In genomic region chr9:136218271-136218670, GRCh38 we compare ENCODE assay signal across 39 cellular contexts. TPM values are rescaled to one million over a fixed set of nuclear protein-coding genes. Genes with fewer than 3 reads are reported as not detected.
"Had no signal": no experiment of that assay in that cellular context is flagged by ENCODE, and none has a peak within 500 bp of the region (broad histone marks: within the 10 kb centered on the region; RNA-seq: fewer than 3 reads in every experiment).

No MANE protein-coding gene starts in this region.

- H3K4me3 ChIP-seq: adrenal gland, ascending aorta, breast epithelium, cardiac muscle cell, colonic mucosa, esophagus squamous epithelium had no signal

- H3K4me3 Mint-ChIP-seq: activated CD4-positive, alpha-beta T cell treated with anti-CD3 and anti-CD28 coated beads, Interleukin-2, amount 10 ng/mL, durations not matched to agents 7 days and 5 days; activated CD8-positive, alpha-beta T cell treated with anti-CD3 and anti-CD28 coated beads for 36 hours; activated naive CD4-positive, alpha-beta T cell treated with anti-CD3 and anti-CD28 coated beads for 36 hours; activated naive CD4-positive, alpha-beta T cell treated with anti-CD3 and anti-CD28 coated beads, Interleukin-2, amount 50 U/mL, for 24 hours; activated naive CD8-positive, alpha-beta T cell treated with anti-CD3 and anti-CD28 coated beads for 36 hours; activated naive CD8-positive, alpha-beta T cell treated with anti-CD3 and anti-CD28 coated beads, Interleukin-2, amount 50 U/mL, for 24 hours; activated T-helper 1 cell treated with anti-CD3 and anti-CD28 coated beads, Interleukin-12 subunit alpha, Interleukin-12 subunit beta, Interleukin-2, Interleukin-4 antibody, amounts not matched to agents 30 ng/mL and 10 ng/mL and 1 ng/mL, durations not matched to agents 14 hours and 24 hours and 36 hours; brain; T-helper 2 cell treated with Interferon-gamma antibody and Interleukin-4, amounts not matched to agents 5 μg/mL and 100 μg/mL, for 36 hours; WTC11 had no signal

- H3K9me3 ChIP-seq: ascending aorta, breast epithelium, colonic mucosa had no signal

- H3K27me3 ChIP-seq: adrenal gland, ascending aorta, breast epithelium, cardiac muscle cell, colonic mucosa had no signal

- ATAC-seq: activated CD8-positive, alpha-beta T cell treated with anti-CD3 and anti-CD28 coated beads for 36 hours; activated naive CD8-positive, alpha-beta T cell treated with anti-CD3 and anti-CD28 coated beads, Interleukin-2, amount 50 U/mL, for 24 hours; T-helper 17 cell; WTC11 had no signal

- H3K36me3 ChIP-seq: breast epithelium, colonic mucosa had no signal

- H3K27ac ChIP-seq: adrenal gland, ascending aorta, breast epithelium, cardiac muscle cell, colonic mucosa, epithelial cell of prostate, esophagus squamous epithelium had no signal

- H3K4me1 ChIP-seq: adrenal gland, ascending aorta, breast epithelium, colonic mucosa had no signal

- H3K4me1 Mint-ChIP-seq: activated naive CD4-positive, alpha-beta T cell treated with anti-CD3 and anti-CD28 coated beads, Interleukin-2, amount 50 U/mL, for 24 hours; activated naive CD8-positive, alpha-beta T cell treated with anti-CD3 and anti-CD28 coated beads, Interleukin-2, amount 50 U/mL, for 24 hours; T-helper 17 cell; WTC11 had no signal

- H3K27ac Mint-ChIP-seq: activated CD4-positive, alpha-beta T cell treated with anti-CD3 and anti-CD28 coated beads, Interleukin-2, amount 10 ng/mL, durations not matched to agents 7 days and 5 days; activated CD8-positive, alpha-beta T cell treated with anti-CD3 and anti-CD28 coated beads for 36 hours; activated naive CD4-positive, alpha-beta T cell treated with anti-CD3 and anti-CD28 coated beads for 36 hours; activated naive CD4-positive, alpha-beta T cell treated with anti-CD3 and anti-CD28 coated beads, Interleukin-2, amount 50 U/mL, for 24 hours; activated naive CD8-positive, alpha-beta T cell treated with anti-CD3 and anti-CD28 coated beads for 36 hours; activated naive CD8-positive, alpha-beta T cell treated with anti-CD3 and anti-CD28 coated beads, Interleukin-2, amount 50 U/mL, for 24 hours; activated T-helper 1 cell treated with anti-CD3 and anti-CD28 coated beads, Interleukin-12 subunit alpha, Interleukin-12 subunit beta, Interleukin-2, Interleukin-4 antibody, amounts not matched to agents 30 ng/mL and 10 ng/mL and 1 ng/mL, durations not matched to agents 14 hours and 24 hours and 36 hours; activated T-helper 2 cell treated with anti-CD3 and anti-CD28 coated beads, Interferon-gamma antibody, Interleukin-2, Interleukin-4, amounts not matched to agents 10 μg/mL and 5 μg/mL and 100 μg/mL, durations not matched to agents 14 hours and 24 hours and 36 hours; T-helper 17 cell; T-helper 2 cell treated with Interferon-gamma antibody and Interleukin-4, amounts not matched to agents 5 μg/mL and 100 μg/mL, for 36 hours; WTC11 had no signal

- DNase-seq: activated CD4-positive, alpha-beta T cell treated with anti-CD3 and anti-CD28 coated beads for 1 hour; activated CD4-positive, alpha-beta T cell treated with anti-CD3 and anti-CD28 coated beads for 4 hours; activated CD4-positive, alpha-beta T cell treated with anti-CD3 and anti-CD28 coated beads, Interleukin-2, amount 10 ng/mL, durations not matched to agents 7 days and 5 days; activated CD4-positive, alpha-beta T cell treated with anti-CD3 and anti-CD28 coated beads, Interleukin-2, amount 50 U/mL, for 48 hours; activated CD8-positive, alpha-beta memory T cell treated with anti-CD3 and anti-CD28 coated beads for 24 hours; activated CD8-positive, alpha-beta T cell treated with anti-CD3 and anti-CD28 coated beads for 36 hours; activated effector memory CD4-positive, alpha-beta T cell treated with anti-CD3 and anti-CD28 coated beads, Interleukin-2, amount 50 U/mL, for 16 hours; activated naive CD4-positive, alpha-beta T cell treated with anti-CD3 and anti-CD28 coated beads for 36 hours; activated naive CD8-positive, alpha-beta T cell treated with anti-CD3 and anti-CD28 coated beads for 36 hours; activated naive CD8-positive, alpha-beta T cell treated with anti-CD3 and anti-CD28 coated beads, Interleukin-2, amount 50 U/mL, for 24 hours; activated T-cell treated with anti-CD3 and anti-CD28 coated beads, Interleukin-2, amount 50 U/mL, for 1 hour; activated T-cell treated with anti-CD3 and anti-CD28 coated beads, Interleukin-2, amount 50 U/mL, for 48 hours; adrenal gland; amygdala; central memory CD4-positive, alpha-beta T cell; cerebellar nuclear complex; colonic mucosa; effector CD8-positive, alpha-beta T cell; esophagus squamous epithelium; head of caudate nucleus; T-helper 1 cell; T-helper 17 cell; T1000 had no signal

- H3K9me3 Mint-ChIP-seq: activated CD4-positive, alpha-beta T cell treated with anti-CD3 and anti-CD28 coated beads, Interleukin-2, amount 10 ng/mL, durations not matched to agents 7 days and 5 days; activated CD8-positive, alpha-beta T cell treated with anti-CD3 and anti-CD28 coated beads for 36 hours; activated naive CD4-positive, alpha-beta T cell treated with anti-CD3 and anti-CD28 coated beads for 36 hours; activated naive CD4-positive, alpha-beta T cell treated with anti-CD3 and anti-CD28 coated beads, Interleukin-2, amount 50 U/mL, for 24 hours; activated naive CD8-positive, alpha-beta T cell treated with anti-CD3 and anti-CD28 coated beads for 36 hours; activated naive CD8-positive, alpha-beta T cell treated with anti-CD3 and anti-CD28 coated beads, Interleukin-2, amount 50 U/mL, for 24 hours; activated T-helper 2 cell treated with anti-CD3 and anti-CD28 coated beads, Interferon-gamma antibody, Interleukin-2, Interleukin-4, amounts not matched to agents 10 μg/mL and 5 μg/mL and 100 μg/mL, durations not matched to agents 14 hours and 24 hours and 36 hours had no signal

RNA-seq across cellular contexts. Expression of gene LHX3, which starts 13.3 kb away (rescaled TPM):
- total RNA-seq: activated CD4-positive, alpha-beta T cell treated with anti-CD3 and anti-CD28 coated beads, Interleukin-2, amount 10 ng/mL, durations not matched to agents 7 days and 5 days; activated CD8-positive, alpha-beta T cell treated with anti-CD3 and anti-CD28 coated beads for 36 hours; activated naive CD4-positive, alpha-beta T cell treated with anti-CD3 and anti-CD28 coated beads for 36 hours; activated naive CD8-positive, alpha-beta T cell treated with anti-CD3 and anti-CD28 coated beads for 36 hours; activated T-helper 1 cell treated with anti-CD3 and anti-CD28 coated beads, Interleukin-12 subunit alpha, Interleukin-12 subunit beta, Interleukin-2, Interleukin-4 antibody, amounts not matched to agents 30 ng/mL and 10 ng/mL and 1 ng/mL, durations not matched to agents 14 hours and 24 hours and 36 hours; activated T-helper 2 cell treated with anti-CD3 and anti-CD28 coated beads, Interferon-gamma antibody, Interleukin-2, Interleukin-4, amounts not matched to agents 10 μg/mL and 5 μg/mL and 100 μg/mL, durations not matched to agents 14 hours and 24 hours and 36 hours; adrenal gland; ascending aorta; breast epithelium; cardiac muscle cell; colonic mucosa; dermis microvascular lymphatic vessel endothelial cell; endothelial cell of umbilical vein; esophagus squamous epithelium; fibroblast of lung; fibroblast of villous mesenchyme; frontal cortex; WTC11 had no signal
- polyA plus RNA-seq: adrenal gland, cardiac muscle cell, endothelial cell of umbilical vein, esophagus, fibroblast of lung had no signal
